In the genomic region with DNA sequence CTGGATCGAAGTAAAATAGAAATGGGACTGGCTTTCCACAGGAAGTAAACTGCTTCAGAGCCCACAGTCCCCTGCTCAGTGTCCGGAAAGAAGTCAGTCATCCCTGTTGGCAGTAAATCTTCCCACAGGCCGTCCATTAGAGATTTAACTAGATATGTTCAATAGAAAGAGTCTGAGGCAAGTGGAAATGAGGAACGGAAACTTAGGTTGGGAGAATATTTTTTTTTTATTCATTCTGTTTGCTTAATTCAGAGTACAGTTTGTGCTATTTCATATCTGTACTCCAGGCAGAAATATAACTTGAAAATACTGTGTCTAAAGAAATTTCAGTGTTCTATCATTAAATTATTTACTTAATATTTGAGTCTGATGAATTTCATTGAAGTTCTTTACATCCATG, we compare ENCODE assay signal across 26 cellular contexts. TPM values are rescaled to one million over a fixed set of nuclear protein-coding genes. Genes with fewer than 3 reads are reported as not detected.
DNase-seq lines count a peak whose midpoint lies in the region; ATAC-seq and TF ChIP-seq lines count a peak whose summit lies in the region.
"Had no signal": no experiment of that assay in that cellular context is flagged by ENCODE, and none has a peak within 500 bp of the region (broad histone marks: within the 10 kb centered on the region; RNA-seq: fewer than 3 reads in every experiment).

No MANE protein-coding gene starts in this region.

- peak overlapping the region; percentile 7 for H3K27ac Mint-ChIP-seq in activated naive CD8-positive, alpha-beta T cell treated with anti-CD3 and anti-CD28 coated beads, Interleukin-2, amount 50 U/mL, for 24 hours
- no peak overlapping the region for H3K27ac Mint-ChIP-seq in activated naive CD8-positive, alpha-beta T cell treated with anti-CD3 and anti-CD28 coated beads for 36 hours
- H3K27ac Mint-ChIP-seq in activated T-helper 17 cell treated with anti-CD3 and anti-CD28 coated beads, Interleukin-2, amount 50 U/mL, for 72 hours, result peak overlapping the region; percentile 17
- H3K27ac Mint-ChIP-seq: activated T-helper 1 cell treated with anti-CD3 and anti-CD28 coated beads, Interleukin-12 subunit alpha, Interleukin-12 subunit beta, Interleukin-2, Interleukin-4 antibody, amounts not matched to agents 30 ng/mL and 10 ng/mL and 1 ng/mL, durations not matched to agents 14 hours and 24 hours and 36 hours had no signal

- no peak for TF ChIP-seq CTCF in coronary artery (IDR thresholded peaks at IDR 0.05)

- H3K27me3 Mint-ChIP-seq in activated naive CD8-positive, alpha-beta T cell treated with anti-CD3 and anti-CD28 coated beads, Interleukin-2, amount 50 U/mL, for 24 hours, result no peaks in the 10 kb centered on the region
- H3K27me3 Mint-ChIP-seq in activated naive CD8-positive, alpha-beta T cell treated with anti-CD3 and anti-CD28 coated beads for 36 hours, result no peaks in the 10 kb centered on the region
- H3K27me3 Mint-ChIP-seq in activated T-helper 17 cell treated with anti-CD3 and anti-CD28 coated beads, Interleukin-2, amount 50 U/mL, for 72 hours, result no peaks in the 10 kb centered on the region

- H3K27ac ChIP-seq in coronary artery, result no peak overlapping the region
- H3K27ac ChIP-seq: A549, ascending aorta, dorsolateral prefrontal cortex, lower lobe of right lung, SJSA1 had no signal

- no peak overlapping the region for H3K4me3 ChIP-seq in coronary artery
- H3K4me3 ChIP-seq: A549, ascending aorta, dorsolateral prefrontal cortex, lower lobe of right lung, SJSA1 had no signal

- H3K36me3 Mint-ChIP-seq in activated naive CD8-positive, alpha-beta T cell treated with anti-CD3 and anti-CD28 coated beads, Interleukin-2, amount 50 U/mL, for 24 hours (ENCODE audit: low read depth), result peaks cover 51% of the 10 kb centered on the region
- peaks cover 41% of the 10 kb centered on the region for H3K36me3 Mint-ChIP-seq in activated naive CD8-positive, alpha-beta T cell treated with anti-CD3 and anti-CD28 coated beads for 36 hours
- peaks cover 51% of the 10 kb centered on the region for H3K36me3 Mint-ChIP-seq in activated T-helper 17 cell treated with anti-CD3 and anti-CD28 coated beads, Interleukin-2, amount 50 U/mL, for 72 hours (ENCODE audit: low read depth)

- H3K4me3 Mint-ChIP-seq in activated naive CD8-positive, alpha-beta T cell treated with anti-CD3 and anti-CD28 coated beads, Interleukin-2, amount 50 U/mL, for 24 hours, result no peak overlapping the region
- H3K4me3 Mint-ChIP-seq in activated naive CD8-positive, alpha-beta T cell treated with anti-CD3 and anti-CD28 coated beads for 36 hours, result no peak overlapping the region
- no peak overlapping the region for H3K4me3 Mint-ChIP-seq in activated T-helper 17 cell treated with anti-CD3 and anti-CD28 coated beads, Interleukin-2, amount 50 U/mL, for 72 hours
- H3K4me3 Mint-ChIP-seq: activated T-helper 1 cell treated with anti-CD3 and anti-CD28 coated beads, Interleukin-12 subunit alpha, Interleukin-12 subunit beta, Interleukin-2, Interleukin-4 antibody, amounts not matched to agents 30 ng/mL and 10 ng/mL and 1 ng/mL, durations not matched to agents 14 hours and 24 hours and 36 hours had no signal

- ATAC-seq in activated naive CD8-positive, alpha-beta T cell treated with anti-CD3 and anti-CD28 coated beads, Interleukin-2, amount 50 U/mL, for 24 hours, result no peak
- no peak for ATAC-seq in activated T-helper 17 cell treated with anti-CD3 and anti-CD28 coated beads, Interleukin-2, amount 50 U/mL, for 72 hours (replicated peaks)
- no peak for ATAC-seq in GM19455 (IDR thresholded peaks at IDR 0.05; ENCODE audit: unreplicated experiment)
- ATAC-seq in GM21360 (IDR thresholded peaks at IDR 0.05; ENCODE audit: unreplicated experiment), result no peak
- ATAC-seq: A549, Panc1, sciatic nerve had no signal

- H3K9me3 Mint-ChIP-seq in activated naive CD8-positive, alpha-beta T cell treated with anti-CD3 and anti-CD28 coated beads, Interleukin-2, amount 50 U/mL, for 24 hours, result peaks cover 19% of the 10 kb centered on the region
- H3K9me3 Mint-ChIP-seq in activated naive CD8-positive, alpha-beta T cell treated with anti-CD3 and anti-CD28 coated beads for 36 hours, result peaks cover 14% of the 10 kb centered on the region
- peaks cover 3% of the 10 kb centered on the region for H3K9me3 Mint-ChIP-seq in activated T-helper 17 cell treated with anti-CD3 and anti-CD28 coated beads, Interleukin-2, amount 50 U/mL, for 72 hours
- H3K9me3 Mint-ChIP-seq: activated T-helper 1 cell treated with anti-CD3 and anti-CD28 coated beads, Interleukin-12 subunit alpha, Interleukin-12 subunit beta, Interleukin-2, Interleukin-4 antibody, amounts not matched to agents 30 ng/mL and 10 ng/mL and 1 ng/mL, durations not matched to agents 14 hours and 24 hours and 36 hours had no signal

- DNase-seq in activated naive CD8-positive, alpha-beta T cell treated with anti-CD3 and anti-CD28 coated beads, Interleukin-2, amount 50 U/mL, for 24 hours, result no peak
- DNase-seq in activated naive CD8-positive, alpha-beta T cell treated with anti-CD3 and anti-CD28 coated beads for 36 hours, result no peak
- DNase-seq in NOMO-1 (lab: John Stamatoyannopoulos, UW; ENCODE audit: unreplicated experiment in 2 of 2) (peak; percentile 51 to 84), coronary artery (ENCODE audit: low spot score) (no peak)
- no peak for DNase-seq in central memory CD4-positive, alpha-beta T cell
- DNase-seq: activated CD4-positive, CD25-positive, alpha-beta regulatory T cell treated with anti-CD3 and anti-CD28 coated beads, Interleukin-2, amount 50 U/mL, for 72 hours; BE2C; Calu3; caudate nucleus; dorsolateral prefrontal cortex; lower lobe of right lung; NCI-H1105; NCI-H1930; NCI-H748 treated with DMSO at 0.1 percent for 48 hours; posterior cingulate gyrus; substantia nigra; T-helper 1 cell had no signal

- H3K4me1 Mint-ChIP-seq in activated naive CD8-positive, alpha-beta T cell treated with anti-CD3 and anti-CD28 coated beads, Interleukin-2, amount 50 U/mL, for 24 hours, result peaks cover 3% of the 10 kb centered on the region
- H3K4me1 Mint-ChIP-seq in activated naive CD8-positive, alpha-beta T cell treated with anti-CD3 and anti-CD28 coated beads for 36 hours, result no peaks in the 10 kb centered on the region
- no peaks in the 10 kb centered on the region for H3K4me1 Mint-ChIP-seq in activated T-helper 17 cell treated with anti-CD3 and anti-CD28 coated beads, Interleukin-2, amount 50 U/mL, for 72 hours

RNA-seq across cellular contexts. Expression of gene SLC25A15, which starts 22.7 kb away (rescaled TPM):
- 10 to 100 TPM; 27.7 to 28.4 TPM for total RNA-seq in activated naive CD8-positive, alpha-beta T cell treated with anti-CD3 and anti-CD28 coated beads for 36 hours
- total RNA-seq in activated T-helper 17 cell treated with anti-CD3 and anti-CD28 coated beads, Interleukin-2, amount 50 U/mL, for 72 hours, result 10 to 100 TPM; 12.9 to 21.4 TPM

RNA-seq across cellular contexts. Expression of gene MRPS31, which starts 41.1 kb away (rescaled TPM):
- 10 to 100 TPM; 40.9 to 43.8 TPM for total RNA-seq in activated naive CD8-positive, alpha-beta T cell treated with anti-CD3 and anti-CD28 coated beads for 36 hours
- 10 to 100 TPM; 39.8 to 41.8 TPM for total RNA-seq in activated T-helper 17 cell treated with anti-CD3 and anti-CD28 coated beads, Interleukin-2, amount 50 U/mL, for 72 hours

Comparison
In these comparisons a context has a peak if more than half of its experiments do, and no peak if none do; other contexts are left out.
1. DNase-seq: peak in NOMO-1 (2 of 2); none in activated naive CD8-positive, alpha-beta T cell treated with anti-CD3 and anti-CD28 coated beads, Interleukin-2, amount 50 U/mL, for 24 hours (single experiment), activated naive CD8-positive, alpha-beta T cell treated with anti-CD3 and anti-CD28 coated beads for 36 hours (single experiment), central memory CD4-positive, alpha-beta T cell (single experiment) and coronary artery (single experiment).